In genomic region chr6:8707956-8708772, GRCh38 we compare ENCODE assay signal across 9 cellular contexts.
DNase-seq lines count a peak whose midpoint lies in the region; ATAC-seq, FAIRE-seq and TF ChIP-seq lines count a peak whose summit lies in the region.
"Had no signal": no experiment of that assay in that cellular context is flagged by ENCODE, and none has a peak within 500 bp of the region (broad histone marks: within the 10 kb centered on the region; RNA-seq: fewer than 3 reads in every experiment).

No MANE protein-coding gene starts in this region.

- no peaks in the 10 kb centered on the region for H3K4me1 Mint-ChIP-seq in activated T-cell treated with anti-CD3 and anti-CD28 coated beads, Interleukin-2, amount 50 U/mL, for 72 hours (ENCODE audit: low read depth)

- POLR2A ChIA-PET in HepG2 (lab: Yijun Ruan, JAX), result no interaction called here

- intact Hi-C loops in HepG2 (cut with micrococcal nuclease; ENCODE audit: unreplicated experiment), result loop anchor here (5.0 kb wide), 1 partner anchor 1729 kb away; no protein-coding TSS in a partner anchor

- no TSS peak for BruUV-seq in HepG2 (replicated peaks; lab: Mats Ljungman, UMichigan)

- H3K27ac ChIP-seq in HepG2 (ENCODE audit: extremely low read length, insufficient read depth, low read length), result no peak overlapping the region
- H3K27ac ChIP-seq: KMS-11 had no signal

- H3K4me2 ChIP-seq in HepG2 (ENCODE audit: low read depth, low read length), result no peak overlapping the region
- H3K4me2 ChIP-seq: KMS-11 had no signal

- no peaks in the 10 kb centered on the region for H3K36me3 ChIP-seq in HepG2 (replicated peaks in 1 of 2; ENCODE audit: control insufficient read depth in 1 of 2, insufficient read depth in 2 of 2, low read length in 2 of 2)

- FAIRE-seq in HepG2 (lab: Jason Lieb, UNC), result no peak

- no peak overlapping the region for H3K27ac Mint-ChIP-seq in activated T-cell treated with anti-CD3 and anti-CD28 coated beads, Interleukin-2, amount 50 U/mL, for 72 hours

- H3K4me3 ChIP-seq in astrocyte of the spinal cord (ENCODE audit: low read depth, low read length) (no peak overlapping the region), HepG2 (replicated peaks in 1 of 3; ENCODE audit: insufficient read depth in 1 of 3, low read depth in 2 of 3, low read length in 3 of 3) (no peak overlapping the region)

- H3K27me3 ChIP-seq in HepG2 (ENCODE audit: control insufficient read depth in 1 of 2, insufficient read depth in 2 of 2, low read length in 2 of 2), result no peaks in the 10 kb centered on the region; a peak in 1 of 5 replicates

- in situ Hi-C loops in astrocyte of the spinal cord (cut with HindIII; ENCODE audit: low sequenced_read_pairs) (no loop called here), HepG2 (cut with HindIII; ENCODE audit: extremely low pct_ligation_motif_present, low pct_unique_long_range_greater_than_20kb) (loop anchor here (10.0 kb wide), 1 partner anchor 1727 kb away; no protein-coding TSS in a partner anchor)

- WGBS in HepG2 (ENCODE audit: low lambda C conversion rate), result under 1% methylated on average over 7 of the region's 7 CpGs

- CTCF ChIA-PET in HepG2 (lab: Yijun Ruan, JAX; ENCODE audit: low intra/inter-chr PET ratio, low total read pairs), result interaction anchor here (0.6 to 1.5 kb wide), 2 partner anchors 180 to 1727 kb away, joined by 3 to 4 read pairs; no protein-coding TSS in a partner anchor

- H3K79me2 ChIP-seq in HepG2 (ENCODE audit: insufficient read depth, low read length), result no peaks in the 10 kb centered on the region

- no peak overlapping the region for H3K4me3 Mint-ChIP-seq in activated T-cell treated with anti-CD3 and anti-CD28 coated beads, Interleukin-2, amount 50 U/mL, for 72 hours

- peak; percentile 71 for ATAC-seq in HepG2
- no peak for ATAC-seq in GM18498 (IDR thresholded peaks at IDR 0.05; ENCODE audit: unreplicated experiment)
- no peak for ATAC-seq in activated T-cell treated with anti-CD3 and anti-CD28 coated beads, Interleukin-2, amount 50 U/mL, for 72 hours (replicated peaks in 1 of 2)

- TF ChIP-seq EP300 in HepG2 (IDR thresholded peaks at IDR 0.05; ENCODE audit: low read depth in 2 of 2, low read length in 2 of 2) (no peak), HepG2 (CRISPR knock-in tag; IDR thresholded peaks at IDR 0.05; ENCODE audit: borderline replicate concordance) (no peak)

- H2AFZ ChIP-seq in HepG2 (ENCODE audit: low read length), result no peak overlapping the region

- peaks cover 0 to 2% of the 10 kb centered on the region in 2 donors for H3K9me3 Mint-ChIP-seq in activated T-cell treated with anti-CD3 and anti-CD28 coated beads, Interleukin-2, amount 50 U/mL, for 72 hours

- H3K4me1 ChIP-seq in HepG2 (ENCODE audit: insufficient read depth, low read length), result no peaks in the 10 kb centered on the region

- TF ChIP-seq CTCF in astrocyte of the spinal cord (IDR thresholded peaks at IDR 0.05; ENCODE audit: low read depth, low read length), result peak; percentile 21
- peak; percentile 46 for TF ChIP-seq CTCF in HepG2 (CRISPR knock-in tag; IDR thresholded peaks at IDR 0.05)

- no peak for TF ChIP-seq RAD21 in HepG2 (CRISPR knock-in tag; IDR thresholded peaks at IDR 0.05)

- TF ChIP-seq POLR2A in HepG2 (IDR thresholded peaks at IDR 0.05; ENCODE audit: insufficient read depth in 1 of 2, low read depth in 2 of 2, low read length in 2 of 2), result no peak

- H4K20me1 ChIP-seq in HepG2 (ENCODE audit: insufficient read depth, low read length), result no peaks in the 10 kb centered on the region

- H3K36me3 Mint-ChIP-seq in activated T-cell treated with anti-CD3 and anti-CD28 coated beads, Interleukin-2, amount 50 U/mL, for 72 hours (ENCODE audit: insufficient read depth in 2 of 2), result peaks cover 0 to 2% of the 10 kb centered on the region in 2 donors

- no peaks in the 10 kb centered on the region for H3K9me3 ChIP-seq in HepG2 (ENCODE audit: low read length)

- H3K9ac ChIP-seq in HepG2 (ENCODE audit: insufficient read depth, low read depth, low read length), result no peak overlapping the region
- H3K9ac ChIP-seq: KMS-11 had no signal

- peak; percentile 0 for DNase-seq in GM04503 (ENCODE audit: low read depth)
- DNase-seq in NCI-H146 (lab: John Stamatoyannopoulos, UW), result peak; percentile 60
- DNase-seq in astrocyte of the spinal cord (ENCODE audit: low read depth, low spot score), result peak; percentile 21
- DNase-seq in HepG2 (ENCODE audit: low spot score), result peak; percentile 27
- DNase-seq in activated CD4-positive, CD25-positive, alpha-beta regulatory T cell (lab: John Stamatoyannopoulos, UW), result no peak
- no peak for DNase-seq in HK-2 (ENCODE audit: unreplicated experiment)
- no peak for DNase-seq in activated T-cell treated with anti-CD3 and anti-CD28 coated beads, Interleukin-2, amount 50 U/mL, for 72 hours

- H3K27me3 Mint-ChIP-seq in activated T-cell treated with anti-CD3 and anti-CD28 coated beads, Interleukin-2, amount 50 U/mL, for 72 hours (ENCODE audit: low read depth), result no peaks in the 10 kb centered on the region

TF ChIP-seq in HepG2, 621 proteins besides CTCF, POLR2A, EP300 and RAD21:
- TF ChIP-seq STAG1 (CRISPR knock-in tag; IDR thresholded peaks at IDR 0.05) (peak; percentile 64), FOXO4 (CRISPR knock-in tag; conservative IDR thresholded peaks at IDR 0.05) (no peak), SMC3 (IDR thresholded peaks at IDR 0.05; ENCODE audit: low read length) (peak; percentile 12; the same call in 1 of the 2 replicates)

Comparison
In these comparisons a context has a peak if more than half of its experiments do, and no peak if none do; other contexts are left out.
1. DNase-seq: peak in GM04503 (single experiment), NCI-H146 (single experiment), astrocyte of the spinal cord (single experiment) and HepG2 (single experiment); none in activated CD4-positive, CD25-positive, alpha-beta regulatory T cell (0 of 4), HK-2 (single experiment) and activated T-cell treated with anti-CD3 and anti-CD28 coated beads, Interleukin-2, amount 50 U/mL, for 72 hours (0 of 2).